17 cellular contexts compared by ENCODE assay signal in genomic region chr4:119646347-119647071, GRCh38. TPM values are rescaled to one million over a fixed set of nuclear protein-coding genes. Genes with fewer than 3 reads are reported as not detected.
A peak's percentile ranks its signal among the peaks of the same experiment; 100 is the strongest.
DNase-seq lines count a peak whose midpoint lies in the region; ATAC-seq and TF ChIP-seq lines count a peak whose summit lies in the region.
"Had no signal": no experiment of that assay in that cellular context is flagged by ENCODE, and none has a peak within 500 bp of the region (broad histone marks: within the 10 kb centered on the region; RNA-seq: fewer than 3 reads in every experiment).

No MANE protein-coding gene starts in this region.

- H3K9me3 ChIP-seq in gastroesophageal sphincter (no peaks in the 10 kb centered on the region), prostate gland (no peaks in the 10 kb centered on the region)
- H3K9me3 ChIP-seq: BLaER1 treated with 17β-estradiol and CSF1 and Interleukin-3, amounts not matched to agents 10 nM and 100 nM had no signal

- DNase-seq in DMS 273 treated with DMSO at 0.1 percent for 48 hours (lab: John Stamatoyannopoulos, UW) (peak; percentile 85), NCI-H446 (lab: John Stamatoyannopoulos, UW) (peak; percentile 94 to 98), prostate gland (ENCODE audit: low spot score) (peak; percentile 9), pons (ENCODE audit: low spot score) (no peak)
- DNase-seq: activated CD4-positive, CD25-positive, alpha-beta regulatory T cell; activated naive CD8-positive, alpha-beta T cell treated with anti-CD3 and anti-CD28 coated beads, Interleukin-2, amount 50 U/mL, for 24 hours; activated T-cell treated with anti-CD3 and anti-CD28 coated beads for 4 hours; NCI-H2029 treated with DMSO at 0.1 percent for 48 hours; OCI-M1; stimulated activated CD4-positive, alpha-beta T cell treated with anti-CD3 and anti-CD28 coated beads, Interleukin-4, amount 100 ng/mL, for 24 hours; stimulated activated naive CD4-positive, alpha-beta T cell had no signal

- H3K27me3 ChIP-seq in gastroesophageal sphincter: no peaks in the 10 kb centered on the region
- H3K27me3 ChIP-seq in prostate gland (replicated peaks; ENCODE audit: insufficient read depth): no peaks in the 10 kb centered on the region
- H3K27me3 ChIP-seq: BLaER1 treated with 17β-estradiol and CSF1 and Interleukin-3, amounts not matched to agents 10 nM and 100 nM had no signal

- TF ChIP-seq CTCF in gastroesophageal sphincter (IDR thresholded peaks at IDR 0.05) (no peak), prostate gland (IDR thresholded peaks at IDR 0.05) (no peak)

- H3K27ac ChIP-seq in gastroesophageal sphincter: peak overlapping the region in 2 of 4 donors; percentile 1 to 26
- no peak overlapping the region for H3K27ac ChIP-seq in prostate gland
- H3K27ac ChIP-seq: BLaER1 treated with 17β-estradiol and CSF1 and Interleukin-3, amounts not matched to agents 10 nM and 100 nM; KMS-11 had no signal

- intact Hi-C loops in prostate gland (cut with DNase I): no loop called here

- H3K4me1 ChIP-seq in gastroesophageal sphincter (peaks cover 6 to 20% (median 8%) of the 10 kb centered on the region in 3 donors), prostate gland (replicated peaks) (peaks cover 4% of the 10 kb centered on the region)

- no peak for TF ChIP-seq POLR2A in gastroesophageal sphincter (IDR thresholded peaks at IDR 0.05)
- TF ChIP-seq POLR2A in prostate gland (IDR thresholded peaks at IDR 0.05): no peak

- H3K4me3 ChIP-seq in gastroesophageal sphincter (no peak overlapping the region), prostate gland (no peak overlapping the region)
- H3K4me3 ChIP-seq: BLaER1 treated with 17β-estradiol and CSF1 and Interleukin-3, amounts not matched to agents 10 nM and 100 nM had no signal

- TF ChIP-seq EP300 in gastroesophageal sphincter (IDR thresholded peaks at IDR 0.05): no peak

- H3K36me3 ChIP-seq in gastroesophageal sphincter: no peaks in the 10 kb centered on the region
- H3K36me3 ChIP-seq in prostate gland: no peaks in the 10 kb centered on the region
- H3K36me3 ChIP-seq: BLaER1 treated with 17β-estradiol and CSF1 and Interleukin-3, amounts not matched to agents 10 nM and 100 nM had no signal

- 33 to 44% methylated on average over 4 of the region's 5 CpGs for WGBS in gastroesophageal sphincter (ENCODE audit: low coverage in 1 of 2), 2 donors
- 27% methylated on average over 5 of the region's 5 CpGs for WGBS in prostate gland

- ATAC-seq in gastroesophageal sphincter: peak; percentile 42
- no peak for ATAC-seq in HG03280 (IDR thresholded peaks at IDR 0.05; ENCODE audit: unreplicated experiment)
- ATAC-seq in HG03571 (IDR thresholded peaks at IDR 0.05; ENCODE audit: unreplicated experiment): no peak
- ATAC-seq in GM21717 (IDR thresholded peaks at IDR 0.05; ENCODE audit: unreplicated experiment): no peak
- ATAC-seq: activated naive CD8-positive, alpha-beta T cell treated with anti-CD3 and anti-CD28 coated beads, Interleukin-2, amount 50 U/mL, for 24 hours had no signal

RNA-seq across cellular contexts. Expression of gene PDE5A, which starts 17.9 kb away (rescaled TPM):
- total RNA-seq in gastroesophageal sphincter (100 to 1,000 TPM; 126 to 358 (median 212) TPM), prostate gland (10 to 100 TPM; 46.0 to 49.6 TPM)
